In the genomic region with DNA sequence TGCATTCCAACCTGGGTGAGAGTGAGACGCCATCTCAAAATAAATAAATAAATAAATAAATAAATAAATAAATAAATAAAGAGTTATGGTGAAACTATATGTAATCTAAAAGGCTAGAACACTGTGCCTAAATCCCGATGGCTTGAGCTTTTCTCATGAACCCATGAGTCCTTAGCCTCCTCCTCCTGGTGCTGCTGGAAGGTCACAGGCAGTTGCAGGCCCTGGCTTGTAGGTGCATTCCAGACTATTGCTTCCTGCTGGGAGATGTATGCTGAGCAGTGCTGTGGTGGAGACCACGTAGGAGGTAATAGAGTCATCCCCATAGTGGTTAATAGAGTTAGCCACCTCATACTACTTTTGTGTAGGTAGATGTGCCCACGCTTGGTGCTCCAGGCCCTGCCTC, we compare ENCODE assay signal across 2 cellular contexts.
TF ChIP-seq lines count a peak whose summit lies in the region.

No MANE protein-coding gene starts in this region.

TF ChIP-seq in HCT116, 20 proteins besides CTCF, POLR2A, EP300 and RAD21 (continued from another document):
- TF ChIP-seq SIN3A (IDR thresholded peaks at IDR 0.05; ENCODE audit: low read depth): no peak
- TF ChIP-seq, protein P1, sequence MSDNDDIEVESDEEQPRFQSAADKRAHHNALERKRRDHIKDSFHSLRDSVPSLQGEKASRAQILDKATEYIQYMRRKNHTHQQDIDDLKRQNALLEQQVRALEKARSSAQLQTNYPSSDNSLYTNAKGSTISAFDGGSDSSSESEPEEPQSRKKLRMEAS (IDR thresholded peaks at IDR 0.05): no peak
- TF ChIP-seq YY1 (IDR thresholded peaks at IDR 0.05; ENCODE audit: extremely low read depth, insufficient replicate concordance, low read depth, low read length): no peak
- TF ChIP-seq, protein P2, sequence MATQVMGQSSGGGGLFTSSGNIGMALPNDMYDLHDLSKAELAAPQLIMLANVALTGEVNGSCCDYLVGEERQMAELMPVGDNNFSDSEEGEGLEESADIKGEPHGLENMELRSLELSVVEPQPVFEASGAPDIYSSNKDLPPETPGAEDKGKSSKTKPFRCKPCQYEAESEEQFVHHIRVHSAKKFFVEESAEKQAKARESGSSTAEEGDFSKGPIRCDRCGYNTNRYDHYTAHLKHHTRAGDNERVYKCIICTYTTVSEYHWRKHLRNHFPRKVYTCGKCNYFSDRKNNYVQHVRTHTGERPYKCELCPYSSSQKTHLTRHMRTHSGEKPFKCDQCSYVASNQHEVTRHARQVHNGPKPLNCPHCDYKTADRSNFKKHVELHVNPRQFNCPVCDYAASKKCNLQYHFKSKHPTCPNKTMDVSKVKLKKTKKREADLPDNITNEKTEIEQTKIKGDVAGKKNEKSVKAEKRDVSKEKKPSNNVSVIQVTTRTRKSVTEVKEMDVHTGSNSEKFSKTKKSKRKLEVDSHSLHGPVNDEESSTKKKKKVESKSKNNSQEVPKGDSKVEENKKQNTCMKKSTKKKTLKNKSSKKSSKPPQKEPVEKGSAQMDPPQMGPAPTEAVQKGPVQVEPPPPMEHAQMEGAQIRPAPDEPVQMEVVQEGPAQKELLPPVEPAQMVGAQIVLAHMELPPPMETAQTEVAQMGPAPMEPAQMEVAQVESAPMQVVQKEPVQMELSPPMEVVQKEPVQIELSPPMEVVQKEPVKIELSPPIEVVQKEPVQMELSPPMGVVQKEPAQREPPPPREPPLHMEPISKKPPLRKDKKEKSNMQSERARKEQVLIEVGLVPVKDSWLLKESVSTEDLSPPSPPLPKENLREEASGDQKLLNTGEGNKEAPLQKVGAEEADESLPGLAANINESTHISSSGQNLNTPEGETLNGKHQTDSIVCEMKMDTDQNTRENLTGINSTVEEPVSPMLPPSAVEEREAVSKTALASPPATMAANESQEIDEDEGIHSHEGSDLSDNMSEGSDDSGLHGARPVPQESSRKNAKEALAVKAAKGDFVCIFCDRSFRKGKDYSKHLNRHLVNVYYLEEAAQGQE (IDR thresholded peaks at IDR 0.05; ENCODE audit: low read depth): no peak
- no peak for TF ChIP-seq ELF1 (IDR thresholded peaks at IDR 0.05; ENCODE audit: borderline replicate concordance, low read depth)
- no peak for TF ChIP-seq CBX3 (IDR thresholded peaks at IDR 0.05; ENCODE audit: low read depth)
TF ChIP-seq in HCT116: peak in this region for 0.

TF ChIP-seq in HEK293T, 16 proteins besides CTCF, POLR2A, EP300 and RAD21 (continued from another document):
- TF ChIP-seq BHLHE40 (IDR thresholded peaks at IDR 0.05; ENCODE audit: borderline replicate concordance) (no peak), L3MBTL2 (conservative IDR thresholded peaks at IDR 0.05) (no peak), SUZ12 (IDR thresholded peaks at IDR 0.05) (no peak)
